Comparison of ENCODE assay signal across 7 cellular contexts in genomic region chr3:122743581-122744120, GRCh38.
"Had no signal": no experiment of that assay in that cellular context is flagged by ENCODE, and none has a peak within 500 bp of the region (broad histone marks: within the 10 kb centered on the region; RNA-seq: fewer than 3 reads in every experiment).

No MANE protein-coding gene starts in this region.

- FAIRE-seq: GM12878, GM12891, GM12892, GM18507, GM19239 had no signal

- H3K4me3 ChIP-seq: GM12878 had no signal

- DNase-seq: GDM1, GF-D8 had no signal

- ATAC-seq: GM12878 had no signal
